8 cellular contexts compared by ENCODE assay signal in the genomic region with DNA sequence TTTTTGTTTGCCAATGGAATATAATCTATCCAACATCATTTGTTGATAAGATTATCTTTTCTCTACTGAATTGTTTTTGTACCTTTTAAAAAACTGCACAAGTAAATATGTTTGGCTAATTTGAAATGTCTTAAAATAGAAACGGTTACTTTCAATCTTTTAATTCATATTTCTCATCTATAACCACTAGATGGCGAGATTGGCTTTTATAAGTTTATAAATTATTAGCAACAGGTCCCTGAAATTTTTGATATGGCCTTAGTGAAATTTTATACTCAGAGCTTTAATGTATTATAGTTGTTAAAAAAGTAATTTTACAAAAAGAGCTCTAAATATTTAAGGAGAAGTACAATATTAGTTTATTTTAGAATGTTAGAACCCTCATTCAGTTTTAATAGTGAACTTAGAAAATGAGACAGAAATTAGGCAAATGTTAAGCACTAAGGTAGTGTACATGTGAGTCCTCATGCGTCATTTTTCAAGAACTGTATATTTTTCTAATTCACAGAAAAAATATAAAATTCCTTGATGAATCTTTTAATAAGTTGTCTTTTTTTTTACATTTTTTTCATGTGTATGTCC.
DNase-seq lines count a peak whose midpoint lies in the region; ATAC-seq and TF ChIP-seq lines count a peak whose summit lies in the region.

No MANE protein-coding gene starts in this region.

- peak; percentile 27 for TF ChIP-seq CTCF in BJ (IDR thresholded peaks at IDR 0.05; ENCODE audit: insufficient read depth, low read depth, low read length)
- peak; percentile 54 for TF ChIP-seq CTCF in RWPE1 (conservative IDR thresholded peaks at IDR 0.05; ENCODE audit: low read depth)
- TF ChIP-seq CTCF in transverse colon (IDR thresholded peaks at IDR 0.05) = peak; percentile 30 to 57 (median 45)

- no peak for TF ChIP-seq POLR2A in transverse colon (IDR thresholded peaks at IDR 0.05)

- intact Hi-C loops in transverse colon (cut with DNase I; ENCODE audit: low total_unique reads) = loop anchor here (10.0 kb wide), 2 partner anchors 1175 to 1415 kb away; no protein-coding TSS in a partner anchor

- POLR2A ChIA-PET in BJ (lab: Charles Lee) (no interaction called here), RWPE1 (lab: Yijun Ruan, JAX; ENCODE audit: low non-redundant PET) (no interaction called here)

- H3K27ac ChIP-seq in RWPE1 (no peak overlapping the region), transverse colon (no peak overlapping the region)

- no peaks in the 10 kb centered on the region for H3K9me3 ChIP-seq in transverse colon

- H3K36me3 ChIP-seq in BJ (ENCODE audit: control insufficient read depth, insufficient read depth, low read length) = no peaks in the 10 kb centered on the region
- no peaks in the 10 kb centered on the region for H3K36me3 ChIP-seq in transverse colon

- in situ Hi-C loops in transverse colon (cut with MboI; ENCODE audit: low pct_ligation_motif_present in 1 of 4, low pct_unique_long_range_greater_than_20kb in 1 of 4, low sequenced_read_pairs in 3 of 4) = loop anchor here (5.0 to 25.0 kb wide), 4 partner anchors 1175 to 1412 kb away; no protein-coding TSS in a partner anchor

- ATAC-seq in GM21447 (IDR thresholded peaks at IDR 0.05; ENCODE audit: unreplicated experiment) = no peak
- no peak for ATAC-seq in GM19035 (IDR thresholded peaks at IDR 0.05; ENCODE audit: unreplicated experiment)

- no peaks in the 10 kb centered on the region for H3K4me1 ChIP-seq in transverse colon

- DNase-seq in BJ (ENCODE audit: low read depth) (no peak), KG1 (lab: John Stamatoyannopoulos, UW) (peak; percentile 9), RWPE1 (ENCODE audit: low spot score) (peak; percentile 8), fibroblast of peridontal ligament (ENCODE audit: extremely low read depth) (peak; percentile 69), transverse colon (no peak), COLO829 (ENCODE audit: low spot score) (no peak)

- WGBS in transverse colon (ENCODE audit: low coverage in 1 of 2), 2 donors = 25 to 28% methylated on average over 3 of the region's 3 CpGs

- H3K27me3 ChIP-seq in BJ (ENCODE audit: control insufficient read depth, insufficient read depth, low read length) (no peaks in the 10 kb centered on the region), transverse colon (no peaks in the 10 kb centered on the region)

- CTCF ChIA-PET in BJ (lab: Yijun Ruan, JAX) (interaction anchor here (0.8 to 4.5 kb wide), 4 partner anchors 709 to 1412 kb away, joined by 3 to 42 read pairs (median 10); partner anchors contain the start of gene ETV1), RWPE1 (lab: Yijun Ruan, JAX) (interaction anchor here (0.6 to 3.7 kb wide), 3 partner anchors 32 to 1411 kb away, joined by 3 to 17 read pairs (median 5); no protein-coding TSS in a partner anchor)

- TF ChIP-seq EP300 in transverse colon (IDR thresholded peaks at IDR 0.05; ENCODE audit: low read depth) = no peak

- H3K4me3 ChIP-seq in BJ (ENCODE audit: low read depth, low read length) = no peak overlapping the region
- H3K4me3 ChIP-seq in transverse colon = no peak overlapping the region

Comparison
In these comparisons a context has a peak if more than half of its experiments do, and no peak if none do; other contexts are left out.
1. DNase-seq: peak in KG1 (single experiment), RWPE1 (single experiment) and fibroblast of peridontal ligament (single experiment); none in BJ (single experiment), transverse colon (single experiment) and COLO829 (single experiment).
2. Peak in every context shown above with its lines, with median percentiles within 50 percentile points of each other: CTCF ChIP-seq.